18 cellular contexts compared by ENCODE assay signal in genomic region chr5:142843029-142843905, GRCh38.
DNase-seq lines count a peak whose midpoint lies in the region; ATAC-seq and TF ChIP-seq lines count a peak whose summit lies in the region.
"Had no signal": no experiment of that assay in that cellular context is flagged by ENCODE, and none has a peak within 500 bp of the region (broad histone marks: within the 10 kb centered on the region; RNA-seq: fewer than 3 reads in every experiment).

No MANE protein-coding gene starts in this region.

- TF ChIP-seq POLR2A in gastroesophageal sphincter (IDR thresholded peaks at IDR 0.05) = no peak

- H3K27ac ChIP-seq in CD8-positive, alpha-beta memory T cell (ENCODE audit: low read depth, low read length) = no peak overlapping the region
- H3K27ac ChIP-seq in gastroesophageal sphincter = peak overlapping the region in 2 of 4 donors; percentile 52 to 67
- H3K27ac ChIP-seq: C4-2B, epithelial cell of prostate, foreskin keratinocyte had no signal

- peak overlapping the region in 2 of 7 donors; percentile 12 to 40 for H3K4me3 Mint-ChIP-seq in CD8-positive, alpha-beta memory T cell
- H3K4me3 Mint-ChIP-seq: activated naive CD4-positive, alpha-beta T cell treated with anti-CD3 and anti-CD28 coated beads, Interleukin-2, amount 10 ng/mL, durations not matched to agents 7 days and 5 days; activated T-cell treated with anti-CD3 and anti-CD28 coated beads, Interleukin-2, amount 50 U/mL, for 72 hours; neural crest cell had no signal

- CTCF ChIA-PET in CD8-positive, alpha-beta memory T cell (lab: Charles Lee) = no interaction called here

- no peaks in the 10 kb centered on the region for H3K9me3 Mint-ChIP-seq in CD8-positive, alpha-beta memory T cell
- H3K9me3 Mint-ChIP-seq: activated naive CD4-positive, alpha-beta T cell treated with anti-CD3 and anti-CD28 coated beads, Interleukin-2, amount 10 ng/mL, durations not matched to agents 7 days and 5 days; activated T-cell treated with anti-CD3 and anti-CD28 coated beads, Interleukin-2, amount 50 U/mL, for 72 hours; neural crest cell had no signal

- 73 to 84% methylated on average over 5 to 6 of the region's 6 CpGs for WGBS in gastroesophageal sphincter (ENCODE audit: low coverage in 1 of 2), 2 donors

- no peaks in the 10 kb centered on the region for H3K27me3 ChIP-seq in CD8-positive, alpha-beta memory T cell (ENCODE audit: insufficient read depth, low read length, poor library complexity, severe bottlenecking)
- no peaks in the 10 kb centered on the region for H3K27me3 ChIP-seq in gastroesophageal sphincter
- H3K27me3 ChIP-seq: dorsolateral prefrontal cortex, uterus had no signal

- no peak overlapping the region for H3K4me3 ChIP-seq in AG10803 (ENCODE audit: low read length)
- H3K4me3 ChIP-seq in CD8-positive, alpha-beta memory T cell (ENCODE audit: low read length) = no peak overlapping the region
- H3K4me3 ChIP-seq in gastroesophageal sphincter = no peak overlapping the region
- H3K4me3 ChIP-seq: dorsolateral prefrontal cortex, uterus had no signal

- ATAC-seq in gastroesophageal sphincter (peak; percentile 21), sciatic nerve (peak; percentile 13), HG03025 (IDR thresholded peaks at IDR 0.05; ENCODE audit: low FRiP score, unreplicated experiment) (no peak)
- ATAC-seq: foreskin keratinocyte had no signal

- POLR2A ChIA-PET in CD8-positive, alpha-beta memory T cell (lab: Charles Lee) = no interaction called here

- no peaks in the 10 kb centered on the region for H3K27me3 Mint-ChIP-seq in CD8-positive, alpha-beta memory T cell
- H3K27me3 Mint-ChIP-seq: activated naive CD4-positive, alpha-beta T cell treated with anti-CD3 and anti-CD28 coated beads, Interleukin-2, amount 10 ng/mL, durations not matched to agents 7 days and 5 days had no signal

- peak overlapping the region; percentile 2 to 75 (median 40) for H3K27ac Mint-ChIP-seq in CD8-positive, alpha-beta memory T cell
- H3K27ac Mint-ChIP-seq: activated naive CD4-positive, alpha-beta T cell treated with anti-CD3 and anti-CD28 coated beads, Interleukin-2, amount 10 ng/mL, durations not matched to agents 7 days and 5 days; activated T-cell treated with anti-CD3 and anti-CD28 coated beads, Interleukin-2, amount 50 U/mL, for 72 hours had no signal

- intact Hi-C loops in sciatic nerve (cut with DNase I) = no loop called here

- H3K4me1 ChIP-seq in CD8-positive, alpha-beta memory T cell (ENCODE audit: insufficient read depth, low read length) = peaks cover 29% of the 10 kb centered on the region
- peaks cover 18 to 94% (median 42%) of the 10 kb centered on the region in 3 donors for H3K4me1 ChIP-seq in gastroesophageal sphincter
- H3K4me1 ChIP-seq: foreskin keratinocyte had no signal

- TF ChIP-seq EP300 in gastroesophageal sphincter (IDR thresholded peaks at IDR 0.05) = no peak

- no peaks in the 10 kb centered on the region for H3K36me3 ChIP-seq in CD8-positive, alpha-beta memory T cell (ENCODE audit: insufficient read depth, low read length)
- H3K36me3 ChIP-seq in gastroesophageal sphincter = no peaks in the 10 kb centered on the region
- H3K36me3 ChIP-seq: uterus had no signal

- H3K4me1 Mint-ChIP-seq in CD8-positive, alpha-beta memory T cell = peaks cover 77 to 91% (median 78%) of the 10 kb centered on the region in 3 donors

- H3K9me3 ChIP-seq in CD8-positive, alpha-beta memory T cell (ENCODE audit: low read length) = no peaks in the 10 kb centered on the region
- H3K9me3 ChIP-seq in gastroesophageal sphincter = no peaks in the 10 kb centered on the region
- H3K9me3 ChIP-seq: uterus had no signal

- DNase-seq in AG10803 (ENCODE audit: low read depth) (peak; percentile 26), sciatic nerve (ENCODE audit: low spot score) (no peak), NCI-H526 (lab: John Stamatoyannopoulos, UW) (no peak), NCI-H2196 treated with DMSO at 0.1 percent for 48 hours (lab: John Stamatoyannopoulos, UW; ENCODE audit: unreplicated experiment) (no peak)
- DNase-seq in CD8-positive, alpha-beta memory T cell = no peak
- DNase-seq: activated CD4-positive, alpha-beta T cell treated with anti-CD3 and anti-CD28 coated beads for 48 hours; activated naive CD4-positive, alpha-beta T cell treated with anti-CD3 and anti-CD28 coated beads, Interleukin-2, amount 10 ng/mL, durations not matched to agents 7 days and 5 days; activated T-cell treated with anti-CD3 and anti-CD28 coated beads, Interleukin-2, amount 50 U/mL, for 72 hours; dorsolateral prefrontal cortex; foreskin keratinocyte; NCI-H2171; NCI-H524 treated with DMSO at 0.1 percent for 48 hours had no signal

- TF ChIP-seq CTCF in AG10803 (conservative IDR thresholded peaks at IDR 0.05; ENCODE audit: low read length) = no peak
- TF ChIP-seq CTCF in gastroesophageal sphincter (IDR thresholded peaks at IDR 0.05) = no peak

- H3K36me3 Mint-ChIP-seq in CD8-positive, alpha-beta memory T cell = no peaks in the 10 kb centered on the region
- H3K36me3 Mint-ChIP-seq: activated naive CD4-positive, alpha-beta T cell treated with anti-CD3 and anti-CD28 coated beads, Interleukin-2, amount 10 ng/mL, durations not matched to agents 7 days and 5 days had no signal
